In genomic region chr2:209380278-209380677, GRCh38 we compare ENCODE assay signal across 8 cellular contexts. TPM values are rescaled to one million over a fixed set of nuclear protein-coding genes. Genes with fewer than 3 reads are reported as not detected.
DNase-seq lines count a peak whose midpoint lies in the region; ATAC-seq and TF ChIP-seq lines count a peak whose summit lies in the region.

No MANE protein-coding gene starts in this region.

- intact Hi-C loops in natural killer cell (cut with micrococcal nuclease) = no loop called here

- H3K27me3 Mint-ChIP-seq in natural killer cell (ENCODE audit: low read depth in 2 of 2) (no peaks in the 10 kb centered on the region), T-cell (no peaks in the 10 kb centered on the region)

- H3K9me3 Mint-ChIP-seq in natural killer cell = peaks cover 4 to 13% of the 10 kb centered on the region in 2 donors
- H3K9me3 Mint-ChIP-seq in T-cell = peaks cover 6 to 19% (median 18%) of the 10 kb centered on the region in 3 donors

- H3K27ac ChIP-seq in tibial nerve = no peak overlapping the region

- ATAC-seq in GM18907 (IDR thresholded peaks at IDR 0.05; ENCODE audit: unreplicated experiment) = peak; percentile 100
- ATAC-seq in HG02763 (IDR thresholded peaks at IDR 0.05; ENCODE audit: unreplicated experiment) = peak; percentile 99
- ATAC-seq in natural killer cell = no peak
- ATAC-seq in T-cell (replicated peaks in 1 of 4) = no peak

- H3K9me3 ChIP-seq in tibial nerve = peaks cover 0 to 23% (median 6%) of the 10 kb centered on the region in 4 donors

- no peak for TF ChIP-seq POLR2A in tibial nerve (IDR thresholded peaks at IDR 0.05)

- 67 to 78% methylated on average over 2 of the region's 2 CpGs for WGBS in tibial nerve, 2 donors

- H3K4me3 Mint-ChIP-seq in natural killer cell (no peak overlapping the region), T-cell (no peak overlapping the region)

- no peaks in the 10 kb centered on the region for H3K27me3 ChIP-seq in tibial nerve

- TF ChIP-seq CTCF in tibial nerve (IDR thresholded peaks at IDR 0.05) (no peak), natural killer cell (IDR thresholded peaks at IDR 0.05) (no peak)

- CTCF ChIA-PET in T-cell (lab: Charles Lee) = no interaction called here

- POLR2A ChIA-PET in T-cell (lab: Charles Lee) = no interaction called here

- no peak for TF ChIP-seq EP300 in tibial nerve (IDR thresholded peaks at IDR 0.05)

- H3K27ac Mint-ChIP-seq in natural killer cell (no peak overlapping the region), T-cell (no peak overlapping the region)

- no peaks in the 10 kb centered on the region for H3K36me3 ChIP-seq in tibial nerve

- H3K4me1 ChIP-seq in tibial nerve = no peaks in the 10 kb centered on the region

- no peaks in the 10 kb centered on the region for H3K36me3 Mint-ChIP-seq in natural killer cell
- no peaks in the 10 kb centered on the region for H3K36me3 Mint-ChIP-seq in T-cell

- no peak overlapping the region for H3K4me3 ChIP-seq in tibial nerve

- DNase-seq in MV-4-11 (lab: John Stamatoyannopoulos, UW) (peak; percentile 95), globus pallidus (ENCODE audit: low spot score) (peak; percentile 14), tibial nerve (ENCODE audit: low spot score in 2 of 2) (no peak), natural killer cell (no peak), T-cell (no peak)
- no peak for DNase-seq in stimulated activated CD4-positive, alpha-beta T cell treated with anti-CD3 and anti-CD28 coated beads, Interleukin-2, amount 100 ng/mL, for 48 hours

- H3K4me1 Mint-ChIP-seq in natural killer cell (no peaks in the 10 kb centered on the region), T-cell (no peaks in the 10 kb centered on the region)

RNA-seq across cellular contexts. Expression of gene MAP2, which starts 43.6 kb away (rescaled TPM):
- total RNA-seq in tibial nerve (10 to 100 TPM; 14.7 to 31.7 (median 21.3) TPM), natural killer cell (not detected), T-cell (under 1 TPM; 0.35 to 0.86 (median 0.46) TPM)

Comparison
In these comparisons a context has a peak if more than half of its experiments do, and no peak if none do; other contexts are left out.
1. ATAC-seq: peak in GM18907 (single experiment) and HG02763 (single experiment); none in natural killer cell (0 of 3) and T-cell (0 of 4).
2. DNase-seq: peak in MV-4-11 (single experiment) and globus pallidus (single experiment); none in tibial nerve (0 of 2), natural killer cell (single experiment), T-cell (0 of 34) and stimulated activated CD4-positive, alpha-beta T cell treated with anti-CD3 and anti-CD28 coated beads, Interleukin-2, amount 100 ng/mL, for 48 hours (0 of 2).
3. RNA of gene MAP2, which starts 43.6 kb away (total RNA-seq): 14.7 to 31.7 TPM in tibial nerve; 0.35 to 0.86 TPM in T-cell and not detected in natural killer cell; every median in the first group is over 4 times any median in the second.